34 cellular contexts compared by ENCODE assay signal in genomic region chr9:5008206-5008605, GRCh38. TPM values are rescaled to one million over a fixed set of nuclear protein-coding genes. Genes with fewer than 3 reads are reported as not detected.
DNase-seq lines count a peak whose midpoint lies in the region; FAIRE-seq and TF ChIP-seq lines count a peak whose summit lies in the region.
"Had no signal": no experiment of that assay in that cellular context is flagged by ENCODE, and none has a peak within 500 bp of the region (broad histone marks: within the 10 kb centered on the region; RNA-seq: fewer than 3 reads in every experiment).

No MANE protein-coding gene starts in this region.

- no peak overlapping the region for H3K4me3 Mint-ChIP-seq in HFFc6
- H3K4me3 Mint-ChIP-seq: activated B cell treated with CpG ODN at 0.5 μM for 24 hours; activated naive CD4-positive, alpha-beta T cell treated with anti-CD3 and anti-CD28 coated beads, Interleukin-2, amount 50 U/mL, for 24 hours; activated T-helper 1 cell treated with anti-CD3 and anti-CD28 coated beads, Interleukin-12 subunit alpha, Interleukin-12 subunit beta, Interleukin-2, Interleukin-4 antibody, amounts not matched to agents 30 ng/mL and 10 ng/mL and 1 ng/mL, durations not matched to agents 14 hours and 24 hours and 36 hours; CD4-positive, alpha-beta memory T cell; mesothelial cell of epicardium; naive thymus-derived CD4-positive, alpha-beta T cell had no signal

- H3K4me3 ChIP-seq in fibroblast of mammary gland (ENCODE audit: control insufficient read depth, low read depth, low read length), result no peak overlapping the region
- H3K4me3 ChIP-seq: skin epidermis, stomach, tibial nerve had no signal

- peaks cover 2% of the 10 kb centered on the region; the same call in 1 of the 2 replicates for H3K27me3 Mint-ChIP-seq in HFFc6 (ENCODE audit: insufficient read depth)
- H3K27me3 Mint-ChIP-seq: activated B cell treated with CpG ODN at 0.5 μM for 24 hours; activated naive CD4-positive, alpha-beta T cell treated with anti-CD3 and anti-CD28 coated beads, Interleukin-2, amount 50 U/mL, for 24 hours; CD4-positive, alpha-beta memory T cell; naive thymus-derived CD4-positive, alpha-beta T cell had no signal

- DNase-seq in HFFc6 (no peak), amniotic epithelial cell (ENCODE audit: low read depth) (peak; percentile 32), fibroblast of mammary gland (ENCODE audit: low read depth) (peak; percentile 10), HuH-7 (ENCODE audit: low spot score) (no peak), activated T-cell treated with anti-CD3 and anti-CD28 coated beads for 4 hours (no peak), AG20443 (ENCODE audit: low spot score) (no peak), DMS 273 treated with DMSO at 0.1 percent for 48 hours (lab: John Stamatoyannopoulos, UW) (no peak)
- DNase-seq: activated B cell treated with CpG ODN at 0.5 μM for 24 hours; activated CD4-positive, alpha-beta T cell treated with anti-CD3 and anti-CD28 coated beads, Interleukin-2, amount 50 U/mL, for 4 hours; aorta; CD4-positive, alpha-beta memory T cell; DMS153; glutamatergic neuron; islet precursor cell; left ventricle myocardium superior; naive thymus-derived CD4-positive, alpha-beta T cell; NCI-H1092; NCI-H187; NCI-H524 treated with DMSO at 0.1 percent for 48 hours; SIG-M5; stimulated activated CD8-positive, alpha-beta memory T cell treated with anti-CD3 and anti-CD28 coated beads, Interleukin-4, amount 100 ng/mL, for 48 hours; stomach; SW 1271; T1000 had no signal

- peak overlapping the region; percentile 42 for H3K27ac Mint-ChIP-seq in HFFc6
- H3K27ac Mint-ChIP-seq: activated B cell treated with CpG ODN at 0.5 μM for 24 hours; activated naive CD4-positive, alpha-beta T cell treated with anti-CD3 and anti-CD28 coated beads, Interleukin-2, amount 50 U/mL, for 24 hours; mesothelial cell of epicardium had no signal

- peaks cover 31% of the 10 kb centered on the region for H3K36me3 Mint-ChIP-seq in HFFc6 (ENCODE audit: low read depth)

- TF ChIP-seq CTCF in HFFc6 (IDR thresholded peaks at IDR 0.05) (no peak), fibroblast of mammary gland (conservative IDR thresholded peaks at IDR 0.05; ENCODE audit: control insufficient read depth, insufficient read depth, low read depth, low read length) (no peak)

- peak; percentile 74 for FAIRE-seq in A204.1 (lab: Jason Lieb, UNC)
- FAIRE-seq: endothelial cell of umbilical vein, G401.6, GM18507, RCC 7860 had no signal

- H3K4me1 Mint-ChIP-seq in HFFc6 (ENCODE audit: low read depth), result peaks cover 17% of the 10 kb centered on the region
- H3K4me1 Mint-ChIP-seq: mesothelial cell of epicardium had no signal

- no peaks in the 10 kb centered on the region for H3K9me3 Mint-ChIP-seq in HFFc6

RNA-seq across cellular contexts. Expression of gene JAK2, which starts 23.1 kb away (rescaled TPM):
- 1 to 10 TPM; 5.0 to 6.5 (median 6.0) TPM for total RNA-seq in HFFc6 (2021; fragmentation: NEBNext Ultra II Directional; extraction: Animal tissue kit (Norgen Biotek cat#: 25700))

Comparison
In these comparisons a context has a peak if more than half of its experiments do, and no peak if none do; other contexts are left out.
1. DNase-seq: peak in amniotic epithelial cell (single experiment) and fibroblast of mammary gland (single experiment); none in HFFc6 (single experiment), HuH-7 (single experiment), activated T-cell treated with anti-CD3 and anti-CD28 coated beads for 4 hours (single experiment), AG20443 (single experiment) and DMS 273 treated with DMSO at 0.1 percent for 48 hours (single experiment).